2 cellular contexts compared by ENCODE assay signal in genomic region chr18:9123520-9123919, GRCh38.
TF ChIP-seq lines count a peak whose summit lies in the region.

No MANE protein-coding gene starts in this region.

TF ChIP-seq in IMR-90, 13 proteins besides CTCF, POLR2A, EP300 and RAD21:
- no peak for TF ChIP-seq USF2 (IDR thresholded peaks at IDR 0.05; ENCODE audit: low read depth, low read length)

TF ChIP-seq in K562, 482 proteins besides CTCF, POLR2A, EP300 and RAD21:
- TF ChIP-seq RBM25 (IDR thresholded peaks at IDR 0.05; ENCODE audit: low read depth, low read length, severe bottlenecking) (peak; percentile 41), ZBTB2 (IDR thresholded peaks at IDR 0.05) (no peak), SMARCA5 (IDR thresholded peaks at IDR 0.05) (peak; percentile 29; the same call in 1 of the 2 replicates), GATAD2B (IDR thresholded peaks at IDR 0.05; ENCODE audit: borderline replicate concordance) (no peak), CEBPB (tag; IDR thresholded peaks at IDR 0.05) (peak; percentile 49; the same call in 1 of the 2 replicates), ZNF121 (CRISPR knock-in tag; conservative IDR thresholded peaks at IDR 0.05) (peak; percentile 99), BCOR (IDR thresholded peaks at IDR 0.05) (peak; percentile 30; the same call in 1 of the 2 replicates), DDX20 (tag; IDR thresholded peaks at IDR 0.05; ENCODE audit: low read depth) (no peak), HDAC3 (IDR thresholded peaks at IDR 0.05; ENCODE audit: borderline replicate concordance, partially characterized antibody) (no peak)
